In the genomic region with DNA sequence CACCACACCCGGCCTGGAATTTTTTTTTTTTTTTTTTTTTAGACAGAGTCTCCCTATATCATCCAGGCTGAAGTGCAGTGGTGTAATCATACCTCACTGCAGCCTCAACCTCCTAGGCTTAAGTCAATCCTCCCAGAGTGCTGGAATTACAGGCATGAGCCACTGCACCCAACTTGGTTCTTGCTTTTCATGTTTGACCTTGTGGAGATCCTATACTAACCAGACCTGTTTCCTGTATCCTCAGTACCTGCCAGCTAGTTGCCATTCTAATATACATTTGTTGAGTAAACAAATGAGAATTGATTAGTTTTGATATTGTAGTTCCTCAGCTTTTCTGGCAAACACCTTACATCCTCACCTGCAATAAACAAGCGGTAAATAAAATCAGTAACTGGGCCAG, we compare ENCODE assay signal across 17 cellular contexts.
"Had no signal": no experiment of that assay in that cellular context is flagged by ENCODE, and none has a peak within 500 bp of the region (broad histone marks: within the 10 kb centered on the region; RNA-seq: fewer than 3 reads in every experiment).

No MANE protein-coding gene starts in this region.

- H3K36me3 ChIP-seq: right atrium auricular region, upper lobe of left lung had no signal

- DNase-seq: activated CD4-positive, alpha-beta T cell treated with anti-CD3 and anti-CD28 coated beads, Interleukin-2, amount 50 U/mL, for 1 hour; activated naive CD8-positive, alpha-beta T cell treated with anti-CD3 and anti-CD28 coated beads for 36 hours; glutamatergic neuron; kidney glomerular epithelial cell; left ventricle myocardium superior; natural killer cell; occipital lobe; stimulated activated CD4-positive, alpha-beta T cell treated with anti-CD3 and anti-CD28 coated beads, Interleukin-4, amount 100 ng/mL, for 4 hours; stimulated activated CD8-positive, alpha-beta memory T cell treated with anti-CD3 and anti-CD28 coated beads, Interleukin-4, amount 100 ng/mL, for 48 hours; stimulated activated naive CD4-positive, alpha-beta T cell treated with Interleukin-2 at 50 U/mL for 16 hours; substantia nigra; upper lobe of left lung had no signal

- H3K9me3 ChIP-seq: right atrium auricular region, upper lobe of left lung had no signal

- ATAC-seq: activated CD4-positive, CD25-positive, alpha-beta regulatory T cell treated with anti-CD3 and anti-CD28 coated beads, Interleukin-2, amount 50 U/mL, for 24 hours; foreskin keratinocyte; left ventricle myocardium superior; natural killer cell had no signal

- H3K4me3 ChIP-seq: coronary artery, right atrium auricular region, skin epidermis, upper lobe of left lung had no signal

- H3K27me3 ChIP-seq: foreskin keratinocyte, right atrium auricular region, upper lobe of left lung had no signal

- H3K27ac ChIP-seq: coronary artery, foreskin keratinocyte, right atrium auricular region, skin epidermis, upper lobe of left lung had no signal
